ENCODE assay signal across 22 cellular contexts in the genomic region with DNA sequence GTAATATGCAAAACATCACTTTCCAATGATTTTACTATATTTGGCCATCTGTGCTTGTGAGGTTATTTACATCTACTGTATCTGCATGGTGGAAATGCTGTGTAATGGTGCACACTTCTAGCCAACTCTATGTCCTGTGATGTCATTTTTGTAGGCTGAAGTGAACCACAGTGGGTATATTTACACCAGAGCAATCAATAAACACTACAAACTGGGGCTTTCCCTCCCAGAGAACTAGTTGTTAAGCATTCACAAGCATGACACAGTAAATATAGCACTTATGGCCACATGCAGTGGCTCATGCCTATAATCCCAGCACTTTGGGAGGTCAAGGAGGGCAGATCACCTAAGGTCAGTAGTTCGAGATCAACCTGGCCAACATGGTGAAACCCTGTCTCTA. TPM values are rescaled to one million over a fixed set of nuclear protein-coding genes. Genes with fewer than 3 reads are reported as not detected.
DNase-seq lines count a peak whose midpoint lies in the region; ATAC-seq, FAIRE-seq and TF ChIP-seq lines count a peak whose summit lies in the region.
"Had no signal": no experiment of that assay in that cellular context is flagged by ENCODE, and none has a peak within 500 bp of the region (broad histone marks: within the 10 kb centered on the region; RNA-seq: fewer than 3 reads in every experiment).

No MANE protein-coding gene starts in this region.

- H3K36me3 ChIP-seq in CD8-positive, alpha-beta T cell (ENCODE audit: insufficient read depth, low read length): no peaks in the 10 kb centered on the region
- H3K36me3 ChIP-seq: lower lobe of right lung had no signal

- CTCF ChIA-PET in CD8-positive, alpha-beta T cell (lab: Charles Lee): no interaction called here

- H3K9me3 Mint-ChIP-seq in stimulated activated effector memory CD8-positive, alpha-beta T cell treated with anti-CD3 and anti-CD28 coated beads, Interleukin-12 subunit alpha, Interleukin-12 subunit beta, amount 100 ng/mL, for 72 hours: no peaks in the 10 kb centered on the region
- H3K9me3 Mint-ChIP-seq in CD8-positive, alpha-beta T cell: no peaks in the 10 kb centered on the region
- H3K9me3 Mint-ChIP-seq: activated B cell treated with CpG ODN at 0.5 μM for 24 hours, natural killer cell, type B pancreatic cell had no signal

- H3K4me3 ChIP-seq in CD8-positive, alpha-beta T cell (ENCODE audit: low read depth, low read length): no peak overlapping the region
- H3K4me3 ChIP-seq: lower lobe of right lung had no signal

- no peaks in the 10 kb centered on the region for H3K27me3 ChIP-seq in CD8-positive, alpha-beta T cell (ENCODE audit: insufficient read depth, low read length)
- H3K27me3 ChIP-seq: foreskin keratinocyte had no signal

- H3K9me3 ChIP-seq in CD8-positive, alpha-beta T cell (ENCODE audit: low read length): no peaks in the 10 kb centered on the region
- H3K9me3 ChIP-seq: lower lobe of right lung had no signal

- peaks cover 5% of the 10 kb centered on the region for H3K4me1 Mint-ChIP-seq in stimulated activated effector memory CD8-positive, alpha-beta T cell treated with anti-CD3 and anti-CD28 coated beads, Interleukin-12 subunit alpha, Interleukin-12 subunit beta, amount 100 ng/mL, for 72 hours
- no peaks in the 10 kb centered on the region for H3K4me1 Mint-ChIP-seq in CD8-positive, alpha-beta T cell (ENCODE audit: low read depth)
- H3K4me1 Mint-ChIP-seq: activated B cell treated with CpG ODN at 0.5 μM for 24 hours had no signal

- no peak overlapping the region for H3K27ac Mint-ChIP-seq in stimulated activated effector memory CD8-positive, alpha-beta T cell treated with anti-CD3 and anti-CD28 coated beads, Interleukin-12 subunit alpha, Interleukin-12 subunit beta, amount 100 ng/mL, for 72 hours
- no peak overlapping the region for H3K27ac Mint-ChIP-seq in CD8-positive, alpha-beta T cell
- H3K27ac Mint-ChIP-seq: activated B cell treated with CpG ODN at 0.5 μM for 24 hours, natural killer cell, type B pancreatic cell had no signal

- H3K4me3 Mint-ChIP-seq in stimulated activated effector memory CD8-positive, alpha-beta T cell treated with anti-CD3 and anti-CD28 coated beads, Interleukin-12 subunit alpha, Interleukin-12 subunit beta, amount 100 ng/mL, for 72 hours: no peak overlapping the region
- no peak overlapping the region for H3K4me3 Mint-ChIP-seq in CD8-positive, alpha-beta T cell
- H3K4me3 Mint-ChIP-seq: activated B cell treated with CpG ODN at 0.5 μM for 24 hours, natural killer cell, type B pancreatic cell had no signal

- intact Hi-C loops in CD8-positive, alpha-beta T cell (cut with DNase I, micrococcal nuclease): no loop called here

- peak; percentile 3 for DNase-seq in NCI-H2029 (lab: John Stamatoyannopoulos, UW)
- DNase-seq in NCI-H2029 treated with DMSO at 0.1 percent for 48 hours (lab: John Stamatoyannopoulos, UW): no peak
- peak; percentile 55 for DNase-seq in RCC 7860 (ENCODE audit: low spot score)
- DNase-seq in stimulated activated effector memory CD8-positive, alpha-beta T cell treated with anti-CD3 and anti-CD28 coated beads, Interleukin-12 subunit alpha, Interleukin-12 subunit beta, amount 100 ng/mL, for 72 hours (ENCODE audit: low spot score in 2 of 2): no peak
- no peak for DNase-seq in islet precursor cell
- no peak for DNase-seq in CD8-positive, alpha-beta T cell
- DNase-seq: activated B cell treated with CpG ODN at 0.5 μM for 24 hours; activated effector memory CD4-positive, alpha-beta T cell treated with Interleukin-2 at 50 U/mL for 16 hours; amniotic stem cell; DMS 273 treated with DMSO at 0.1 percent for 48 hours; foreskin keratinocyte; lower lobe of right lung; natural killer cell; NCI-H146; SIG-M5; stimulated activated naive CD4-positive, alpha-beta T cell; T-helper 2 cell had no signal

- H3K27me3 Mint-ChIP-seq in CD8-positive, alpha-beta T cell (ENCODE audit: low read depth): peaks cover 24% of the 10 kb centered on the region

- H3K36me3 Mint-ChIP-seq in stimulated activated effector memory CD8-positive, alpha-beta T cell treated with anti-CD3 and anti-CD28 coated beads, Interleukin-12 subunit alpha, Interleukin-12 subunit beta, amount 100 ng/mL, for 72 hours: no peaks in the 10 kb centered on the region
- no peaks in the 10 kb centered on the region for H3K36me3 Mint-ChIP-seq in CD8-positive, alpha-beta T cell
- H3K36me3 Mint-ChIP-seq: natural killer cell, type B pancreatic cell had no signal

- FAIRE-seq in RCC 7860 (lab: Jason Lieb, UNC): no peak
- FAIRE-seq: H54 had no signal

- peak; percentile 63 for ATAC-seq in HG02943 (IDR thresholded peaks at IDR 0.05; ENCODE audit: low read depth, unreplicated experiment)
- peak; percentile 85 for ATAC-seq in stimulated activated effector memory CD8-positive, alpha-beta T cell treated with anti-CD3 and anti-CD28 coated beads, Interleukin-12 subunit alpha, Interleukin-12 subunit beta, amount 100 ng/mL, for 72 hours
- no peak for ATAC-seq in CD8-positive, alpha-beta T cell
- no peak for ATAC-seq in GM21360 (IDR thresholded peaks at IDR 0.05; ENCODE audit: unreplicated experiment)
- ATAC-seq: natural killer cell had no signal

- TF ChIP-seq CTCF in CD8-positive, alpha-beta T cell (IDR thresholded peaks at IDR 0.05): no peak

- no peaks in the 10 kb centered on the region for H3K4me1 ChIP-seq in CD8-positive, alpha-beta T cell (ENCODE audit: insufficient read depth, low read length)
- H3K4me1 ChIP-seq: lower lobe of right lung had no signal

- POLR2A ChIA-PET in CD8-positive, alpha-beta T cell (lab: Charles Lee): no interaction called here

- no peak overlapping the region for H3K27ac ChIP-seq in CD8-positive, alpha-beta T cell (ENCODE audit: low read depth, low read length)
- H3K27ac ChIP-seq: 22Rv1, foreskin keratinocyte, lower lobe of right lung had no signal

RNA-seq across cellular contexts. Expression of a gene that starts 4.9 kb away (rescaled TPM):
- not detected for total RNA-seq in CD8-positive, alpha-beta T cell
- total RNA-seq: activated B cell treated with CpG ODN at 0.5 μM for 24 hours, foreskin keratinocyte, lower lobe of right lung, natural killer cell had no signal

Comparison
In these comparisons a context has a peak if more than half of its experiments do, and no peak if none do; other contexts are left out.
1. DNase-seq: peak in NCI-H2029 (single experiment) and RCC 7860 (single experiment); none in NCI-H2029 treated with DMSO at 0.1 percent for 48 hours (single experiment), stimulated activated effector memory CD8-positive, alpha-beta T cell treated with anti-CD3 and anti-CD28 coated beads, Interleukin-12 subunit alpha, Interleukin-12 subunit beta, amount 100 ng/mL, for 72 hours (0 of 2), islet precursor cell (single experiment) and CD8-positive, alpha-beta T cell (0 of 7).
2. ATAC-seq: peak in HG02943 (single experiment) and stimulated activated effector memory CD8-positive, alpha-beta T cell treated with anti-CD3 and anti-CD28 coated beads, Interleukin-12 subunit alpha, Interleukin-12 subunit beta, amount 100 ng/mL, for 72 hours (single experiment); none in CD8-positive, alpha-beta T cell (single experiment) and GM21360 (single experiment).